8 cellular contexts compared by ENCODE assay signal in the genomic region with DNA sequence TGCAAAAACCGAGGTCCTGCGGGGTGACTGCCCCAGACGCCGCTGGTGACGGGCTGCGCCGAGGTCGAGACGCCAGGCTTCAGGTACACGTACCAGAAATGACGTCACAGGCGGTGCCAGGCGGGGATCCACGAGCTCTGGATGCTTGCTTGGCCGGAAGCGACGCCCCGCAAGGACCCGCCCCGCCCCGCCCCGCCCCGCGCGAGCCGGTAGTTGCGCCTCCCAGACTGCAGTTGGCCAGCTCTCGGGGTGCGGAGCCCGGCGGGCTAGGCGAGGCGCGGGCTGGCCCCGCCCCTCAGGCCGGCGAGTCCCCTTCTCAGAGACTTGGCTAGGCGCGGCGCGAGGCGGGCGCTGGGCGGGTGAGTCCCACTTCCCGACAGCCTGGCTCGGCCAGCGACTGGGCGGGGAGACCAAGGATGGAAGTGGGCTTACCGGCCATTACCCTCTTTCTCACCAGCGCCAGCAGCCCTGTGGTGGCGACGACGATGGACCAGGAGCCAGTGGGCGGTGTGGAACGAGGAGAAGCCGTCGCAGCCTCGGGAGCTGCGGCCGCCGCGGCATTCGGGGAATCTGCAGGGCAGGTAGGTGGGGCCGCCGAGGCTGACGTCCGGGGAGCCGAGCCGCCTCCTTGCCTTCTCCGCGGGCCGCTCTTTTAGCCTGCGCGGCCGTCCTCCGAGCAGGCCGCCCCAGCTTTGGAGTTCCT. TPM values are rescaled to one million over a fixed set of nuclear protein-coding genes. Genes with fewer than 3 reads are reported as not detected.
DNase-seq lines count a peak whose midpoint lies in the region; ATAC-seq and TF ChIP-seq lines count a peak whose summit lies in the region.

TSS of gene FAM177A1 (plus strand) at position 225 of the 703 bp plus-strand sequence. CDS start at position 417, 192 bp downstream.

- TF ChIP-seq CTCF in AG04449 (IDR thresholded peaks at IDR 0.05; ENCODE audit: insufficient read depth, low read length, missing control alignments) (no peak), VCaP (conservative IDR thresholded peaks at IDR 0.05) (no peak)

- H3K4me2 ChIP-seq in skeletal muscle satellite cell (ENCODE audit: low read length), result peak within 1 kb of the TSS; percentile 82

- in situ Hi-C loops in T47D (cut with HindIII; ENCODE audit: low pct_unique_long_range_greater_than_20kb, low sequenced_read_pairs), result no loop called here

- CTCF ChIA-PET in AG04449 (lab: Yijun Ruan, JAX), result interaction anchor here (1.1 to 1.8 kb wide), 2 partner anchors 21 to 25 kb away, joined by 3 to 5 read pairs; no protein-coding TSS in a partner anchor

- POLR2A ChIA-PET in AG04449 (lab: Yijun Ruan, JAX), result interaction anchor here (0.6 to 1.4 kb wide), 5 partner anchors 11 to 75 kb away, joined by 3 to 9 read pairs (median 4); partner anchors contain the start of genes PPP2R3C and SRP54

- H3K9me3 ChIP-seq in iPS-18a (ENCODE audit: control insufficient read depth, low read depth, low read length) (no peaks in the 10 kb centered on the region), skeletal muscle satellite cell (replicated peaks; ENCODE audit: low read length) (no peaks in the 10 kb centered on the region)

- ATAC-seq in GM18907 (IDR thresholded peaks at IDR 0.05; ENCODE audit: unreplicated experiment), result peak; percentile 95
- ATAC-seq in HG03139 (IDR thresholded peaks at IDR 0.05; ENCODE audit: unreplicated experiment), result peak; percentile 91

- H3K9ac ChIP-seq in iPS-18a (ENCODE audit: low read length) (peak within 1 kb of the TSS; percentile 77), skeletal muscle satellite cell (ENCODE audit: low read depth, low read length) (peak within 1 kb of the TSS; percentile 97)

- H3K4me1 ChIP-seq in iPS-18a (ENCODE audit: control insufficient read depth, low read depth, low read length) (peaks cover 5% of the 10 kb centered on the region), skeletal muscle satellite cell (ENCODE audit: control insufficient read depth, insufficient read depth, low read length) (peaks cover 21% of the 10 kb centered on the region)

- DNase-seq in AG04449 (ENCODE audit: low read depth, low spot score), result peak; percentile 62
- peak; percentile 95 for DNase-seq in NCI-H2196 treated with DMSO at 0.1 percent for 48 hours (lab: John Stamatoyannopoulos, UW; ENCODE audit: unreplicated experiment)
- peak; percentile 99 for DNase-seq in T47D (ENCODE audit: low read depth in 1 of 2, low spot score in 1 of 2)

- H3K27ac ChIP-seq in VCaP (peak within 1 kb of the TSS; percentile 88), iPS-18a (ENCODE audit: low read length) (peak within 1 kb of the TSS; percentile 2)

- H3K36me3 ChIP-seq in iPS-18a (ENCODE audit: control insufficient read depth, low read depth, low read length) (no peaks in the 10 kb centered on the region), skeletal muscle satellite cell (ENCODE audit: insufficient read depth, low read length) (no peaks in the 10 kb centered on the region)

- H3K27me3 ChIP-seq in iPS-18a (ENCODE audit: control insufficient read depth, insufficient read depth, low read length) (no peaks in the 10 kb centered on the region), skeletal muscle satellite cell (ENCODE audit: control insufficient read depth, insufficient read depth, low read length) (no peaks in the 10 kb centered on the region)

- H3K4me3 ChIP-seq in AG04449 (ENCODE audit: low read depth, low read length), result peak within 1 kb of the TSS; percentile 84
- peak within 1 kb of the TSS; percentile 90 for H3K4me3 ChIP-seq in iPS-18a (ENCODE audit: low read length)
- H3K4me3 ChIP-seq in skeletal muscle satellite cell (ENCODE audit: low read length), result peak within 1 kb of the TSS; percentile 94

RNA-seq across cellular contexts. Expression of gene FAM177A1, which starts in this region (rescaled TPM):
- total RNA-seq in skeletal muscle satellite cell (2012; rRNA removed), result 25.6 and 41.7 TPM in 2 replicates

Comparison
In these comparisons a context has a peak if more than half of its experiments do, and no peak if none do; other contexts are left out.
1. Peak in every context shown above with its lines: DNase-seq, ATAC-seq, H3K4me3 ChIP-seq and H3K27ac ChIP-seq.